Comparison of ENCODE assay signal across 8 cellular contexts in the genomic region with DNA sequence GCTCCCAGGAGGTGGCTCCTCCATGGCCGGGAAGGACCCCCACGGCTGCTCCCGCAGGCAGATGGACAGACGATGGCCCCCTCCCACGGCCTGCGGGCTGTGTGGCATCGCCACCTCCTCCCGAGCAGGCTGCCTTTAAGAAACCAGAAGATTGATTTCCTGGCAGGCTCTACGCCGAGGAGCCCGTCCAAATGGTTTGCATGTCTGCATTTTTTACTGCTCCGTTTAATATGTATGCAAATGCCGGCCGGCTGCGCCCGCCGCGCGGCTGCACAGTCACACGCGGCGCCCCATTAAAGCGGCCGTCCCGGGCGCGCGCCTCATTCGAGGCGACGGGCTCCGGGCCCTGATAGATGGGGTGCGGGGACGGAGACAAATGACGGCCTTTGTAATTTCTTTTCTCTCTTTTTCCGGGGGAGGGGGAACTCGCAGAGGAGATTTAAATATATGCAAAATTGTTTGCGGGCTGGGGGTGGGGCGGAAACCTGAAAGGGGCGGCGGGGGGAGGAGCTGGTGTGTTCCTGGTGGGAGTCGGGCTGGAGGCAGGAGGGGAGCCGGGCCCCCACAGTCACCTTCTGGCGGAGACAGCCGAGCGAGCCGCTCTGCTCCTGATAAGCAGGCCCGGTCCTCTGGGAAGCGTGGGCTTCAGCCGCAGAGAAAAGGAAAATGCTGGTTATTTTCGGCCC.
DNase-seq lines count a peak whose midpoint lies in the region; ATAC-seq and TF ChIP-seq lines count a peak whose summit lies in the region.

No MANE protein-coding gene starts in this region.

- H3K27ac ChIP-seq in colonic mucosa (peak overlapping the region; percentile 58), thoracic aorta (peak overlapping the region; percentile 95)

- peak overlapping the region; percentile 56 for H3K4me3 Mint-ChIP-seq in Calu3 (ENCODE audit: low read depth, unreplicated experiment)
- H3K4me3 Mint-ChIP-seq in mesothelial cell of epicardium: peak overlapping the region; percentile 64

- CTCF ChIA-PET in Calu3 (lab: Charles Lee): no interaction called here

- no peaks in the 10 kb centered on the region for H3K27me3 Mint-ChIP-seq in Calu3 (ENCODE audit: unreplicated experiment)
- H3K27me3 Mint-ChIP-seq in mesothelial cell of epicardium (ENCODE audit: low read depth): no peaks in the 10 kb centered on the region

- H3K9me3 ChIP-seq in colonic mucosa (no peaks in the 10 kb centered on the region), thoracic aorta (no peaks in the 10 kb centered on the region)

- H3K27ac Mint-ChIP-seq in Calu3 (ENCODE audit: unreplicated experiment) (peak overlapping the region; percentile 35), mesothelial cell of epicardium (peak overlapping the region; percentile 97)

- H3K4me3 ChIP-seq in colonic mucosa: peak overlapping the region; percentile 26
- peak overlapping the region; percentile 72 for H3K4me3 ChIP-seq in thoracic aorta

- BruUV-seq in Calu3 (replicated peaks; lab: Mats Ljungman, UMichigan): no TSS peak

- TF ChIP-seq CTCF in Calu3 (IDR thresholded peaks at IDR 0.05; ENCODE audit: unreplicated experiment) (no peak), colonic mucosa (IDR thresholded peaks at IDR 0.05) (no peak), mesothelial cell of epicardium (IDR thresholded peaks at IDR 0.05; ENCODE audit: unreplicated experiment) (no peak), thoracic aorta (IDR thresholded peaks at IDR 0.05) (no peak)

- H3K4me1 ChIP-seq in colonic mucosa (peaks cover 23% of the 10 kb centered on the region), thoracic aorta (ENCODE audit: control insufficient read depth in 1 of 2, low read depth in 2 of 2) (peaks cover 41 to 56% of the 10 kb centered on the region in 2 donors)

- H3K36me3 Mint-ChIP-seq in Calu3 (ENCODE audit: insufficient read depth, unreplicated experiment): peaks cover 30% of the 10 kb centered on the region
- H3K36me3 Mint-ChIP-seq in mesothelial cell of epicardium: no peaks in the 10 kb centered on the region

- H3K36me3 ChIP-seq in colonic mucosa (no peaks in the 10 kb centered on the region), thoracic aorta (no peaks in the 10 kb centered on the region)

- peaks cover 26% of the 10 kb centered on the region for H3K4me1 Mint-ChIP-seq in Calu3 (ENCODE audit: low read depth, unreplicated experiment)
- H3K4me1 Mint-ChIP-seq in mesothelial cell of epicardium: peaks cover 48% of the 10 kb centered on the region

- DNase-seq in Calu3 (peak; percentile 26), T-helper 1 cell (peak in 3 of 5 donors; percentile 10 to 21 (median 15)), colonic mucosa (peak; percentile 48), mesothelial cell of epicardium (ENCODE audit: low spot score in 2 of 2, unreplicated experiment in 2 of 2) (peak in 1 of 2 experiments; percentile 51), thoracic aorta (ENCODE audit: low spot score) (no peak), NCI-H2171 (lab: John Stamatoyannopoulos, UW) (no peak), NCI-H1436 treated with DMSO at 0.1 percent for 48 hours (lab: John Stamatoyannopoulos, UW) (no peak)

- peak overlapping the region; percentile 61 to 67 for H3K9ac ChIP-seq in colonic mucosa (ENCODE audit: low read depth in 2 of 2, low read length in 2 of 2)

- no peaks in the 10 kb centered on the region for H3K27me3 ChIP-seq in colonic mucosa
- no peaks in the 10 kb centered on the region for H3K27me3 ChIP-seq in thoracic aorta (replicated peaks; ENCODE audit: insufficient read depth)

- ATAC-seq in thoracic aorta (ENCODE audit: insufficient number of reproducible peaks, low FRiP score, low read depth) (no peak), GM21526 (IDR thresholded peaks at IDR 0.05; ENCODE audit: low FRiP score, unreplicated experiment) (no peak)

- intact Hi-C loops in Calu3 (cut with micrococcal nuclease; ENCODE audit: unreplicated experiment) (loop anchor here (5.0 kb wide), 1 partner anchor 151 kb away; no protein-coding TSS in a partner anchor), colonic mucosa (cut with DNase I) (no loop called here)

- no peaks in the 10 kb centered on the region for H3K9me3 Mint-ChIP-seq in Calu3 (ENCODE audit: low read depth, unreplicated experiment)
- H3K9me3 Mint-ChIP-seq in mesothelial cell of epicardium: no peaks in the 10 kb centered on the region

Comparison
In these comparisons a context has a peak if more than half of its experiments do, and no peak if none do; other contexts are left out.
1. DNase-seq: peak in Calu3 (single experiment), T-helper 1 cell (3 of 5) and colonic mucosa (single experiment); none in thoracic aorta (single experiment), NCI-H2171 (single experiment) and NCI-H1436 treated with DMSO at 0.1 percent for 48 hours (single experiment).